18 cellular contexts compared by ENCODE assay signal in the genomic region with DNA sequence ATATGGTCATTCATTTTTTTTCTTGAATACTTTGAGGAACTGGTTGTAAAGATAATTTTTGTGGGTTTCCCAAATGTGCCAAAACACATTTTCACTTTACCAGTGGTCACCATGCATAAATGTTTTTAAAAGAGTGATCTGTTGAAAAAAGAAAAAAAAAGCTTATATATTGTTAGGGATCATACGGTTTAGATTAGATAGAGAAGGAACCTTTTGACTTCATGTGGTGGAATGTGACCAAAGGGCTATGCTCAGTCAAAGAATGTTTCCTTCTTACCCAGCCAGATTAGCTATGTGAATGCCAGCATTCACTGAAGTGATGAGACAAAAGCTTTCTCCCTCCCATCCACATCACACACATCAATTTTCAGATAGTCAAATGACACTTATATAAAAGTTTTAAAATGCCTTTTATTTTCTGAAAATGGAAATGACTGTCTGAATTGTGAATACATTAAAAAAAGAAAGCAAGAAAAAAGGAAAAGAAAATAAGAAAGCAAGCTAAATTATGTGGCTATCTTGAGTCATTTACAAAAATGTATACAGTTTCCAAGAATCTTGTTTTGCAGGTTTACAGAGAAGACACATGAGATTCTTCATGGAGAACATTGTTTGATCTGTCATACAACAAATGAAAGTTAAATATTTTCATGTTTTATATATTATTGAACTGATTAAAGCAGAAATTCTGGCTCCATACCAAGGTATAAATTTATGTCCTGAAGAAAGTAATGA. TPM values are rescaled to one million over a fixed set of nuclear protein-coding genes. Genes with fewer than 3 reads are reported as not detected.
A peak's percentile ranks its signal among the peaks of the same experiment; 100 is the strongest.
DNase-seq lines count a peak whose midpoint lies in the region; ATAC-seq, FAIRE-seq and TF ChIP-seq lines count a peak whose summit lies in the region.
"Had no signal": no experiment of that assay in that cellular context is flagged by ENCODE, and none has a peak within 500 bp of the region (broad histone marks: within the 10 kb centered on the region; RNA-seq: fewer than 3 reads in every experiment).

No MANE protein-coding gene starts in this region.

- H2AFZ ChIP-seq in SK-N-SH (ENCODE audit: low read depth) (no peak overlapping the region), K562 (ENCODE audit: low read depth, low read length) (no peak overlapping the region), Karpas-422 (ENCODE audit: low read length) (no peak overlapping the region)

- H3K9me2 ChIP-seq in SK-N-SH: no peaks in the 10 kb centered on the region
- H3K9me2 ChIP-seq in Karpas-422 (replicated peaks; ENCODE audit: insufficient read depth, low read length): no peaks in the 10 kb centered on the region

- 0 out of 2 replicates have a peak overlapping the region, but pooled peaks have one; percentile 1 for H3K4me2 ChIP-seq in SK-N-SH
- H3K4me2 ChIP-seq in K562 (ENCODE audit: insufficient read depth, low read length): no peak overlapping the region
- no peak overlapping the region for H3K4me2 ChIP-seq in Karpas-422 (ENCODE audit: low read depth, low read length, poor library complexity, severe bottlenecking)

- H3K4me3 ChIP-seq in SK-N-SH (ENCODE audit: low read depth in 2 of 2, low read length in 1 of 2): no peak overlapping the region
- H3K4me3 ChIP-seq in K562: no peak overlapping the region
- no peak overlapping the region for H3K4me3 ChIP-seq in Karpas-422 (ENCODE audit: low read length)
- H3K4me3 ChIP-seq: uterus had no signal

- peak overlapping the region; percentile 95 for H3K27ac Mint-ChIP-seq in mesothelial cell of epicardium

- H3K27ac ChIP-seq in SK-N-SH (ENCODE audit: low read depth in 2 of 2, low read length in 1 of 2) (peak overlapping the region in 1 of 2 experiments; percentile 12; a peak in 2 of 4 replicates), K562 (ENCODE audit: extremely low read depth, low read depth, low read length) (no peak overlapping the region), Karpas-422 (ENCODE audit: low read length) (no peak overlapping the region)
- H3K27ac ChIP-seq: uterus had no signal

- no peak for TF ChIP-seq RAD21 in SK-N-SH (IDR thresholded peaks at IDR 0.05; ENCODE audit: low read length)
- no peak for TF ChIP-seq RAD21 in K562 (CRISPR knock-in tag; conservative IDR thresholded peaks at IDR 0.05 in 1 of 2, IDR thresholded peaks at IDR 0.05 in 1 of 2)

- H3K79me2 ChIP-seq in SK-N-SH (ENCODE audit: insufficient read depth) (no peaks in the 10 kb centered on the region), K562 (ENCODE audit: control insufficient read depth, insufficient read depth, low read length) (no peaks in the 10 kb centered on the region), Karpas-422 (ENCODE audit: low read length) (no peaks in the 10 kb centered on the region)

- intact Hi-C loops in K562 (cut with micrococcal nuclease): loop anchor here (10.0 kb wide), 2 partner anchors 415 to 565 kb away; partner anchors contain the start of gene FAM3C
- intact Hi-C loops in cardiac septum (cut with DNase I): no loop called here

- peaks cover 4% of the 10 kb centered on the region for H3K36me3 Mint-ChIP-seq in mesothelial cell of epicardium

- ATAC-seq in K562 (no peak), GM21515 (IDR thresholded peaks at IDR 0.05; ENCODE audit: unreplicated experiment) (no peak)
- ATAC-seq: naive thymus-derived CD4-positive, alpha-beta T cell had no signal

- 54% methylated on average over 1 of the region's 1 CpG for WGBS in SK-N-SH (ENCODE audit: low lambda C conversion rate)
- 0% methylated on average over 1 of the region's 1 CpG for WGBS in K562 (ENCODE audit: insufficient coverage, low coverage, missing lambda C conversion rate)

- DNase-seq in EH (ENCODE audit: low read depth) (peak; percentile 73), SK-N-SH (no peak), K562 (ENCODE audit: extremely low read depth in 1 of 4, low spot score in 3 of 4) (no peak), mesothelial cell of epicardium (ENCODE audit: low spot score in 2 of 2, unreplicated experiment in 2 of 2) (no peak), anterior cingulate cortex (lab: John Stamatoyannopoulos, UW) (no peak), cardiac septum (ENCODE audit: low spot score) (no peak), Karpas-422 (no peak)
- DNase-seq: activated CD4-positive, alpha-beta T cell treated with anti-CD3 and anti-CD28 coated beads for 1 hour; activated naive CD4-positive, alpha-beta T cell treated with anti-CD3 and anti-CD28 coated beads, Interleukin-2, amount 50 U/mL, for 16 hours; cortex of kidney; KG1; naive thymus-derived CD4-positive, alpha-beta T cell; NCI-H2029 treated with DMSO at 0.1 percent for 48 hours; NCI-H510A treated with DMSO at 0.1 percent for 48 hours; SIG-M5; uterus had no signal

- FAIRE-seq in K562 (lab: Jason Lieb, UNC): no peak

- H3K27me3 Mint-ChIP-seq in mesothelial cell of epicardium (ENCODE audit: low read depth): no peaks in the 10 kb centered on the region

- H3K9me3 ChIP-seq in SK-N-SH: no peaks in the 10 kb centered on the region
- no peaks in the 10 kb centered on the region for H3K9me3 ChIP-seq in K562 (replicated peaks; ENCODE audit: control insufficient read depth, insufficient read depth, low read depth, low read length)
- no peaks in the 10 kb centered on the region for H3K9me3 ChIP-seq in Karpas-422 (ENCODE audit: low read length)
- H3K9me3 ChIP-seq: uterus had no signal

- H3K9ac ChIP-seq in SK-N-SH (no peak overlapping the region), K562 (ENCODE audit: insufficient read depth in 1 of 2, low read depth in 2 of 2, low read length in 2 of 2) (no peak overlapping the region), Karpas-422 (ENCODE audit: low read length) (no peak overlapping the region)

- no peak overlapping the region for H3K4me3 Mint-ChIP-seq in mesothelial cell of epicardium
- H3K4me3 Mint-ChIP-seq: naive thymus-derived CD4-positive, alpha-beta T cell had no signal

- no peaks in the 10 kb centered on the region for H3K9me3 Mint-ChIP-seq in mesothelial cell of epicardium
- H3K9me3 Mint-ChIP-seq: naive thymus-derived CD4-positive, alpha-beta T cell had no signal

- H3K36me3 ChIP-seq in SK-N-SH (replicated peaks in 1 of 2; ENCODE audit: control insufficient read depth in 1 of 2, insufficient read depth in 2 of 2, low read length in 1 of 2) (peaks cover 19 to 21% of the 10 kb centered on the region in 2 experiments), K562 (ENCODE audit: control insufficient read depth, insufficient read depth, low read length) (peaks cover 15% of the 10 kb centered on the region; the same call in 1 of the 3 replicates), Karpas-422 (ENCODE audit: insufficient read depth, low read length) (peaks cover 11% of the 10 kb centered on the region; the same call in 1 of the 2 replicates)
- H3K36me3 ChIP-seq: uterus had no signal

- no TSS peak for BruUV-seq in K562 (replicated peaks; lab: Mats Ljungman, UMichigan)

- POLR2A ChIA-PET in SK-N-SH (lab: Yijun Ruan, JAX): interaction anchor here (1.3 kb wide), 1 partner anchor 29 kb away, joined by 4 read pairs; the partner anchor contains the start of gene ING3
- POLR2A ChIA-PET in K562 (lab: Yijun Ruan, JAX): interaction anchor here (0.7 to 1.0 kb wide), 3 partner anchors 11 to 29 kb away, joined by 3 to 6 read pairs (median 3); partner anchors contain the start of gene ING3

- H3F3A ChIP-seq in SK-N-SH (replicated peaks; ENCODE audit: insufficient read depth): peaks cover 14% of the 10 kb centered on the region

- in situ Hi-C loops in K562 (cut with MboI): no loop called here

- no peak for TF ChIP-seq CTCF in SK-N-SH (IDR thresholded peaks at IDR 0.05)
- no peak for TF ChIP-seq CTCF in K562 (IDR thresholded peaks at IDR 0.05 in 2 of 3, conservative IDR thresholded peaks at IDR 0.05 in 1 of 3; ENCODE audit: insufficient read depth in 2 of 3, low read depth in 1 of 3, low read length in 3 of 3)
- no peak for TF ChIP-seq CTCF in mesothelial cell of epicardium (IDR thresholded peaks at IDR 0.05; ENCODE audit: unreplicated experiment)

- CTCF ChIA-PET in SK-N-SH (lab: Yijun Ruan, JAX) (interaction anchor here (0.5 to 2.1 kb wide), 8 partner anchors 8 to 1362 kb away, joined by 3 to 7 read pairs (median 3); partner anchors contain the start of gene CPED1), K562 (lab: Yijun Ruan, JAX; ENCODE audit: low intra/inter-chr PET ratio) (no interaction called here)

- peaks cover 0 to 1% of the 10 kb centered on the region in 2 experiments; a peak in 1 of 4 replicates for H3K4me1 ChIP-seq in SK-N-SH (ENCODE audit: control insufficient read depth in 1 of 2, insufficient read depth in 2 of 2, low read depth in 1 of 2, low read length in 1 of 2)
- H3K4me1 ChIP-seq in K562 (replicated peaks in 1 of 2; ENCODE audit: control insufficient read depth in 2 of 2, insufficient read depth in 2 of 2, low read length in 2 of 2): peaks cover 7 to 23% of the 10 kb centered on the region in 2 experiments
- H3K4me1 ChIP-seq in Karpas-422 (ENCODE audit: low read length): no peaks in the 10 kb centered on the region
- H3K4me1 ChIP-seq: uterus had no signal

- no peak for TF ChIP-seq POLR2A in K562 (conservative IDR thresholded peaks at IDR 0.05)

- no peaks in the 10 kb centered on the region for H4K20me1 ChIP-seq in SK-N-SH (ENCODE audit: insufficient read depth)
- H4K20me1 ChIP-seq in K562 (replicated peaks; ENCODE audit: control insufficient read depth, insufficient read depth, low read length): no peaks in the 10 kb centered on the region
- H4K20me1 ChIP-seq in Karpas-422 (ENCODE audit: insufficient read depth, low read depth, low read length): no peaks in the 10 kb centered on the region

- no peaks in the 10 kb centered on the region for H3K9me1 ChIP-seq in K562 (ENCODE audit: control insufficient read depth, insufficient read depth, low read length)

- H3K27me3 ChIP-seq in SK-N-SH (ENCODE audit: insufficient read depth): no peaks in the 10 kb centered on the region
- H3K27me3 ChIP-seq in K562 (ENCODE audit: control insufficient read depth in 2 of 2, insufficient read depth in 2 of 2, low read length in 2 of 2): no peaks in the 10 kb centered on the region
- H3K27me3 ChIP-seq in Karpas-422 (ENCODE audit: low read length): no peaks in the 10 kb centered on the region
- H3K27me3 ChIP-seq: uterus had no signal

- H3K4me1 Mint-ChIP-seq in mesothelial cell of epicardium: peaks cover 22% of the 10 kb centered on the region

- TF ChIP-seq EP300 in SK-N-SH (IDR thresholded peaks at IDR 0.05; ENCODE audit: borderline replicate concordance in 1 of 2, low read depth in 1 of 2, low read length in 1 of 2) (0 out of 4 replicates have a peak, but pooled peaks of 1 of the 2 experiments have one; percentile 9), K562 (IDR thresholded peaks at IDR 0.05; ENCODE audit: low read length) (no peak)

RNA-seq across cellular contexts. Expression of gene CPED1, which starts 8.6 kb away (rescaled TPM):
- polyA plus RNA-seq in SK-N-SH (2012; rRNA removed) (4.4 and 4.8 TPM in 2 replicates), K562 (2011; rRNA removed) (205 and 316 TPM in 2 replicates), K562 (2014; fragmentation: Illumina TruSeq; extraction: Trizol) (288 and 329 TPM in 2 replicates), K562 (2014; fragmentation: Nextera tagmentation; extraction: Ambion mirVana) (100 to 1,000 TPM; 221 to 292 TPM), K562 (2014; rRNA removed) (195 and 210 TPM in 2 replicates)
- 5.4 and 6.5 TPM in 2 replicates for polyA plus RNA-seq in SK-N-SH (2012; cell fraction: cytosol; rRNA removed)
- 6.0 and 6.2 TPM in 2 replicates for polyA plus RNA-seq in SK-N-SH (2012; cell fraction: nucleus; rRNA removed)
- total RNA-seq in K562 (2011; cell fraction: chromatin; rRNA removed; ENCODE audit: low replicate concordance): 894 and 1,629 TPM in 2 replicates
- total RNA-seq in K562 (2011; cell fraction: nucleolus; rRNA removed): 336 and 368 TPM in 2 replicates
- total RNA-seq in K562 (2011; cell fraction: nucleoplasm; rRNA removed): 603 and 625 TPM in 2 replicates
- total RNA-seq in K562 (2014; rRNA removed) (228 and 247 TPM in 2 replicates), K562 (2014; rRNA removed; fragmentation: Illumina TruSeq; extraction: Trizol) (393 and 413 TPM in 2 replicates), K562 (2015; rRNA removed; fragmentation: Illumina TruSeq; extraction: Trizol) (254 and 267 TPM in 2 replicates), K562 (2021) (290 and 301 TPM in 2 replicates), mesothelial cell of epicardium (23.9 to 26.4 TPM (median 25.6 TPM) in 3 replicates), cardiac septum (48.7 TPM)
- 91.5 and 147 TPM in 2 replicates for polyA plus RNA-seq in K562 (2011; cell fraction: cytosol; rRNA removed)
- 211 and 239 TPM in 2 replicates for polyA plus RNA-seq in K562 (2011; cell fraction: nucleus; rRNA removed)
- polyA plus RNA-seq in K562 (2012): 152 and 202 TPM in 2 replicates
- polyA minus RNA-seq in K562 (2011; rRNA and poly(A)+ RNA removed): 717 and 810 TPM in 2 replicates
- polyA minus RNA-seq in K562 (2011; cell fraction: cytosol; rRNA and poly(A)+ RNA removed): 96.8 and 138 TPM in 2 replicates
- polyA minus RNA-seq in K562 (2011; cell fraction: nucleus; rRNA and poly(A)+ RNA removed): 704 and 866 TPM in 2 replicates
- 0.04 and 1.2 TPM in 2 replicates for total RNA-seq in Karpas-422 (2014; rRNA removed; shearing (Covaris generic); ENCODE audit: low replicate concordance)
- total RNA-seq: T-helper 2 cell treated with Interferon-gamma antibody and Interleukin-4, amounts not matched to agents 100 ng/mL and 5 ng/mL, for 36 hours had no signal
- polyA plus RNA-seq: naive thymus-derived CD4-positive, alpha-beta T cell had no signal

RNA-seq across cellular contexts. Expression of gene ING3, which starts 29.4 kb away (rescaled TPM):
- polyA plus RNA-seq in SK-N-SH (2012; rRNA removed) (8.3 and 12.5 TPM in 2 replicates), K562 (2011; rRNA removed) (38.2 and 54.6 TPM in 2 replicates), K562 (2014; fragmentation: Illumina TruSeq; extraction: Trizol) (50.3 and 58.0 TPM in 2 replicates), K562 (2014; fragmentation: Nextera tagmentation; extraction: Ambion mirVana) (100 to 1,000 TPM; 216 to 233 TPM), K562 (2014; rRNA removed) (36.0 and 43.8 TPM in 2 replicates)
- polyA plus RNA-seq in SK-N-SH (2012; cell fraction: cytosol; rRNA removed): 11.8 and 15.3 TPM in 2 replicates
- 7.1 and 19.0 TPM in 2 replicates for polyA plus RNA-seq in SK-N-SH (2012; cell fraction: nucleus; rRNA removed)
- total RNA-seq in K562 (2011; cell fraction: chromatin; rRNA removed; ENCODE audit: low replicate concordance): 16.8 and 65.4 TPM in 2 replicates
- 11.8 and 15.3 TPM in 2 replicates for total RNA-seq in K562 (2011; cell fraction: nucleolus; rRNA removed)
- 29.0 and 51.5 TPM in 2 replicates for total RNA-seq in K562 (2011; cell fraction: nucleoplasm; rRNA removed)
- total RNA-seq in K562 (2014; rRNA removed) (19.8 and 22.8 TPM in 2 replicates), K562 (2014; rRNA removed; fragmentation: Illumina TruSeq; extraction: Trizol) (50.4 and 59.3 TPM in 2 replicates), K562 (2015; rRNA removed; fragmentation: Illumina TruSeq; extraction: Trizol) (38.8 and 43.9 TPM in 2 replicates), K562 (2021) (37.0 and 38.1 TPM in 2 replicates), mesothelial cell of epicardium (19.2 to 22.7 TPM (median 20.2 TPM) in 3 replicates), cardiac septum (15.5 TPM)
- 8.1 and 14.7 TPM in 2 replicates for polyA plus RNA-seq in K562 (2011; cell fraction: cytosol; rRNA removed)
- 19.7 and 49.3 TPM in 2 replicates for polyA plus RNA-seq in K562 (2011; cell fraction: nucleus; rRNA removed)
- polyA plus RNA-seq in K562 (2012): 34.5 and 42.1 TPM in 2 replicates
- polyA minus RNA-seq in K562 (2011; rRNA and poly(A)+ RNA removed): 54.3 and 56.3 TPM in 2 replicates
- polyA minus RNA-seq in K562 (2011; cell fraction: cytosol; rRNA and poly(A)+ RNA removed): 12.3 and 13.2 TPM in 2 replicates
- polyA minus RNA-seq in K562 (2011; cell fraction: nucleus; rRNA and poly(A)+ RNA removed): 27.2 and 55.6 TPM in 2 replicates
- 8.7 and 20.2 TPM in 2 replicates for total RNA-seq in Karpas-422 (2014; rRNA removed; shearing (Covaris generic); ENCODE audit: low replicate concordance)

Comparison
In these comparisons a context has a peak if more than half of its experiments do, and no peak if none do; other contexts are left out.
1. RNA of gene CPED1, which starts 8.6 kb away (total RNA-seq): 228 to 1,629 TPM in K562, 48.7 TPM in cardiac septum (single experiment) and 23.9 to 26.4 TPM in mesothelial cell of epicardium; 0.04 to 1.2 TPM in Karpas-422; every median in the first group is over 10 times any median in the second.